ENCODE assay signal across 13 cellular contexts in the genomic region with DNA sequence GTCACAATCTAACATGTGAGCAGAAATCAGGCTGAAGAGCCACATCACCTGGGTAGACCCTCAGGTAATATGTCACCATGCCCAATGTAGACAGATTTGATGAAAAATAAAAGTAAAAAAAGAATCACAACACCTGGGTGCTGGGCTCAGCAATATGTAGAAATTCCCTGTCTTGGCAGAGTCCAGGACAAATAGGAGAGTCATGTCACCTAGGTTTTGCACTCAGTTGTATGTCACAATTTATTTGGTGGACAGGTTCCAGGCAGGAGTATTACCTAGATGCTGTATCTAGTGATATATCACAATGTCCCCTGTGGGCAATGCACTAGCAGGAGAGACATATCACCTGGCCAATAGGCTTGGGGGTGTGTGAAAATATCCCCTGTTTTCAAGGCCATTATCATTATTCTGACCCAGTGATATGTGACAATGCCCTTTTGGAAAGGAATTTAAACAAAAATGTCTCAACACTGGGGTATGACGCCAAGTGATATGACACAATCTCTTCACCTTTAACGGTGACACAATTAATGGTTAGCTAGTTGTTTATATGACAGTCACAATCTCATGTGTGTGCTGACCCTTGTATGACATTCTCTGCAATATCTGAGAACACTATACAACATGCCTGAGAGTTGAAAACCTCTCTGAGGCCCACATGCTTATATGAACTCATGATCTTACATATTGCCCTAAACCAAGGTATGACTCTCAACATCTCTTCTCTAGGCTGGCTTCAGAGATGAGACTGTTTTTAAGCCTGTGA. TPM values are rescaled to one million over a fixed set of nuclear protein-coding genes. Genes with fewer than 3 reads are reported as not detected.
"Had no signal": no experiment of that assay in that cellular context is flagged by ENCODE, and none has a peak within 500 bp of the region (broad histone marks: within the 10 kb centered on the region; RNA-seq: fewer than 3 reads in every experiment).

No MANE protein-coding gene starts in this region.

RNA-seq across cellular contexts. Expression of gene BPY2C, which starts 1.4 kb away (rescaled TPM):
- total RNA-seq: stomach, subcutaneous adipose tissue, temporal lobe, thoracic aorta, thyroid gland, tibial nerve, transverse colon, upper lobe of left lung, upper lobe of right lung, ureter, urinary bladder, uterus, vagina had no signal
